In genomic region chr7:92833024-92833765, GRCh38 we compare ENCODE assay signal across 8 cellular contexts. TPM values are rescaled to one million over a fixed set of nuclear protein-coding genes. Genes with fewer than 3 reads are reported as not detected.
DNase-seq lines count a peak whose midpoint lies in the region; TF ChIP-seq lines count a peak whose summit lies in the region.

No MANE protein-coding gene starts in this region.

- H4K20me1 ChIP-seq in GM23248 (ENCODE audit: insufficient read depth): no peaks in the 10 kb centered on the region

- TF ChIP-seq EP300 in ovary (IDR thresholded peaks at IDR 0.05) (no peak), tibial nerve (IDR thresholded peaks at IDR 0.05) (peak in 1 of 2 donors; percentile 67)

- no peaks in the 10 kb centered on the region for H3K9me3 Mint-ChIP-seq in activated naive CD4-positive, alpha-beta T cell treated with anti-CD3 and anti-CD28 coated beads for 36 hours
- H3K9me3 Mint-ChIP-seq in glutamatergic neuron (ENCODE audit: unreplicated experiment): peaks cover 17% of the 10 kb centered on the region

- H3K27ac Mint-ChIP-seq in activated naive CD4-positive, alpha-beta T cell treated with anti-CD3 and anti-CD28 coated beads for 36 hours: peak overlapping the region; percentile 98
- peak overlapping the region; percentile 88 for H3K27ac Mint-ChIP-seq in glutamatergic neuron (ENCODE audit: unreplicated experiment)

- peak overlapping the region; percentile 88 for H3K4me3 ChIP-seq in GM23248
- H3K4me3 ChIP-seq in SJSA1: peak overlapping the region; percentile 69
- peak overlapping the region; percentile 55 for H3K4me3 ChIP-seq in ovary
- peak overlapping the region; percentile 70 to 92 (median 80) for H3K4me3 ChIP-seq in tibial nerve

- CTCF ChIA-PET in activated naive CD4-positive, alpha-beta T cell treated with anti-CD3 and anti-CD28 coated beads for 36 hours (lab: Charles Lee): interaction anchor here (0.6 to 3.9 kb wide), 29 partner anchors 9 to 341 kb away, joined by 3 to 38 read pairs (median 4); partner anchors contain the start of gene FAM133B

- H3K27ac ChIP-seq in GM23248: peak overlapping the region; percentile 87
- H3K27ac ChIP-seq in SJSA1: peak overlapping the region; percentile 96
- H3K27ac ChIP-seq in ovary: peak overlapping the region; percentile 13 to 73
- H3K27ac ChIP-seq in tibial nerve: peak overlapping the region; percentile 74 to 93 (median 85)

- peak overlapping the region; percentile 89 for H3K4me3 Mint-ChIP-seq in activated naive CD4-positive, alpha-beta T cell treated with anti-CD3 and anti-CD28 coated beads for 36 hours
- peak overlapping the region; percentile 98 for H3K4me3 Mint-ChIP-seq in glutamatergic neuron (ENCODE audit: unreplicated experiment)

- peaks cover 36% of the 10 kb centered on the region for H3K4me1 Mint-ChIP-seq in activated naive CD4-positive, alpha-beta T cell treated with anti-CD3 and anti-CD28 coated beads for 36 hours (ENCODE audit: low read depth)
- H3K4me1 Mint-ChIP-seq in glutamatergic neuron (ENCODE audit: low read depth, unreplicated experiment): peaks cover 32% of the 10 kb centered on the region

- H3K27me3 ChIP-seq in GM23248 (replicated peaks; ENCODE audit: insufficient read depth) (no peaks in the 10 kb centered on the region), SJSA1 (replicated peaks) (no peaks in the 10 kb centered on the region), ovary (no peaks in the 10 kb centered on the region), tibial nerve (no peaks in the 10 kb centered on the region)

- H3K79me2 ChIP-seq in GM23248 (ENCODE audit: insufficient read depth): peaks cover 68% of the 10 kb centered on the region

- no peaks in the 10 kb centered on the region for H3K9me2 ChIP-seq in GM23248 (ENCODE audit: insufficient read depth)

- TF ChIP-seq POLR2A in ovary (IDR thresholded peaks at IDR 0.05): no peak
- TF ChIP-seq POLR2A in tibial nerve (IDR thresholded peaks at IDR 0.05): peak in 1 of 2 donors; percentile 20

- TF ChIP-seq CTCF in glutamatergic neuron (IDR thresholded peaks at IDR 0.05; ENCODE audit: partially characterized antibody, unreplicated experiment): peak; percentile 74
- peak; percentile 77 to 78 (median 78) for TF ChIP-seq CTCF in ovary (IDR thresholded peaks at IDR 0.05)
- peak; percentile 71 to 96 (median 91) for TF ChIP-seq CTCF in tibial nerve (IDR thresholded peaks at IDR 0.05)

- peak overlapping the region; percentile 92 for H3K4me2 ChIP-seq in GM23248 (ENCODE audit: unreplicated experiment)

- 1% methylated on average over 56 to 72 of the region's 83 CpGs for WGBS in GM23248 (ENCODE audit: low coverage in 1 of 2, low lambda C conversion rate in 2 of 2, missing lambda C conversion rate in 2 of 2), 2 experiments
- WGBS in ovary, 3 donors: 0 to 1% (median 0%) methylated on average over 66 to 83 of the region's 83 CpGs
- 0 to 1% methylated on average over 25 to 44 of the region's 83 CpGs for WGBS in tibial nerve, 2 donors

- intact Hi-C loops in activated naive CD4-positive, alpha-beta T cell treated with anti-CD3 and anti-CD28 coated beads for 36 hours (cut with micrococcal nuclease): loop anchor here (1.0 to 10.0 kb wide), 12 partner anchors 102 to 698 kb away; partner anchors contain the start of genes ANKIB1, CYP51A1, FAM133B and GATAD1
- intact Hi-C loops in ovary (cut with DNase I): loop anchor here in 3 of 4 donors (10.0 kb wide), 3 partner anchors 138 to 222 kb away; no protein-coding TSS in a partner anchor

- H3F3A ChIP-seq in GM23248 (ENCODE audit: insufficient read depth): peaks cover 50% of the 10 kb centered on the region

- H3K9ac ChIP-seq in GM23248: peak overlapping the region; percentile 91

- H3K27me3 Mint-ChIP-seq in activated naive CD4-positive, alpha-beta T cell treated with anti-CD3 and anti-CD28 coated beads for 36 hours (ENCODE audit: low read depth): peaks cover 5% of the 10 kb centered on the region
- H3K27me3 Mint-ChIP-seq in glutamatergic neuron (ENCODE audit: unreplicated experiment): peaks cover 12% of the 10 kb centered on the region

- peak overlapping the region; percentile 62 for H2AFZ ChIP-seq in GM23248

- H3K9me3 ChIP-seq in GM23248 (ENCODE audit: low read depth) (no peaks in the 10 kb centered on the region), SJSA1 (replicated peaks) (no peaks in the 10 kb centered on the region), ovary (no peaks in the 10 kb centered on the region), tibial nerve (no peaks in the 10 kb centered on the region)

- H3K4me1 ChIP-seq in GM23248 (ENCODE audit: insufficient read depth) (peaks cover 42% of the 10 kb centered on the region), SJSA1 (replicated peaks) (peaks cover 30% of the 10 kb centered on the region), ovary (ENCODE audit: insufficient read depth) (peaks cover 7% of the 10 kb centered on the region), tibial nerve (peaks cover 3 to 52% (median 10%) of the 10 kb centered on the region in 4 donors)

- in situ Hi-C loops in GM23248 (cut with MboI): loop anchor here (10.0 kb wide), 3 partner anchors 138 to 222 kb away; no protein-coding TSS in a partner anchor

- H3K36me3 ChIP-seq in GM23248 (ENCODE audit: low read depth) (no peaks in the 10 kb centered on the region), SJSA1 (peaks cover 48% of the 10 kb centered on the region), ovary (no peaks in the 10 kb centered on the region), tibial nerve (no peaks in the 10 kb centered on the region)

- DNase-seq in ELF-1 (ENCODE audit: low read depth, low spot score) (peak; percentile 92), GM23248 (peak; percentile 88), Kasumi-1 (lab: John Stamatoyannopoulos, UW) (peak; percentile 53 to 60), SJSA1 (ENCODE audit: low read depth in 1 of 2, low spot score in 2 of 2) (peak; percentile 84), glutamatergic neuron (peak; percentile 87), ovary (peak; percentile 75 to 89 (median 82)), tibial nerve (ENCODE audit: low spot score in 2 of 2) (peak; percentile 69 to 81)
- DNase-seq in activated naive CD4-positive, alpha-beta T cell treated with anti-CD3 and anti-CD28 coated beads for 36 hours: peak; percentile 94

- H3K36me3 Mint-ChIP-seq in activated naive CD4-positive, alpha-beta T cell treated with anti-CD3 and anti-CD28 coated beads for 36 hours (ENCODE audit: low read depth): peaks cover 42% of the 10 kb centered on the region
- no peaks in the 10 kb centered on the region for H3K36me3 Mint-ChIP-seq in glutamatergic neuron (ENCODE audit: unreplicated experiment)

RNA-seq across cellular contexts. Expression of gene CDK6, which starts 3.2 kb away (rescaled TPM):
- total RNA-seq in GM23248 (2014; rRNA removed; shearing (Covaris generic)): 61.5 and 77.0 TPM in 2 replicates
- polyA plus RNA-seq in GM23248 (2016; fragmentation: Nextera tagmentation; extraction: Ambion mirVana) (16.1 and 17.8 TPM in 2 replicates), ovary (1 to 10 TPM; 1.8 to 4.4 TPM)
- total RNA-seq in SJSA1 (2014; rRNA removed; shearing (Covaris generic)): 126 and 136 TPM in 2 replicates
- 100 to 1,000 TPM in 1 of 2 experiments, 10 to 100 TPM in 1; 99.4 to 101 TPM for total RNA-seq in activated naive CD4-positive, alpha-beta T cell treated with anti-CD3 and anti-CD28 coated beads for 36 hours
- total RNA-seq in glutamatergic neuron (ENCODE audit: unreplicated experiment) (111 TPM), ovary (10 to 100 TPM in 6 of 7 donors, 1 to 10 TPM in 1; 5.4 to 20.4 (median 11.6) TPM), tibial nerve (10 to 100 TPM; 14.4 to 45.4 (median 26.6) TPM)

Comparison
In these comparisons a context has a peak if more than half of its experiments do, and no peak if none do; other contexts are left out.
1. Peak in every context shown above with its lines: DNase-seq, H3K4me3 ChIP-seq and H3K27ac ChIP-seq.
2. H3K27ac ChIP-seq: peak in every context shown above with its lines; median percentile 96 in SJSA1; 87 in GM23248; 85 in tibial nerve; 43 in ovary.